8 cellular contexts compared by ENCODE assay signal in genomic region chr3:101851072-101851471, GRCh38. TPM values are rescaled to one million over a fixed set of nuclear protein-coding genes. Genes with fewer than 3 reads are reported as not detected.
DNase-seq lines count a peak whose midpoint lies in the region; ATAC-seq and TF ChIP-seq lines count a peak whose summit lies in the region.

No MANE protein-coding gene starts in this region.

- ATAC-seq in GM19035 (IDR thresholded peaks at IDR 0.05; ENCODE audit: unreplicated experiment) = no peak

- H3K4me3 Mint-ChIP-seq in neural crest cell = peak overlapping the region; percentile 97

- H3K27ac Mint-ChIP-seq in neural crest cell (ENCODE audit: unreplicated experiment) = no peak overlapping the region

- H3K4me1 ChIP-seq in effector memory CD4-positive, alpha-beta T cell (ENCODE audit: control insufficient read depth, insufficient read depth, low read length, poor library complexity, severe bottlenecking) = peaks cover 9% of the 10 kb centered on the region

- no peak for TF ChIP-seq CTCF in NB4 (IDR thresholded peaks at IDR 0.05; ENCODE audit: low read depth, low read length)
- no peak for TF ChIP-seq CTCF in neural crest cell (conservative IDR thresholded peaks at IDR 0.05)

- H3K27me3 Mint-ChIP-seq in neural crest cell (ENCODE audit: low read depth) = peaks cover 4% of the 10 kb centered on the region

- H3K4me1 Mint-ChIP-seq in neural crest cell = peaks cover 17% of the 10 kb centered on the region

- peaks cover 11% of the 10 kb centered on the region for H3K36me3 Mint-ChIP-seq in neural crest cell (ENCODE audit: low read depth)

- no peak for TF ChIP-seq POLR2A in NB4 (IDR thresholded peaks at IDR 0.05; ENCODE audit: extremely low read depth, insufficient read length)

- DNase-seq in CD1c-positive myeloid dendritic cell (ENCODE audit: extremely low spot score) (peak; percentile 29), NB4 (ENCODE audit: low read depth) (no peak), neural crest cell (ENCODE audit: low read depth, low spot score) (no peak), HUDEP-2 (lab: John Stamatoyannopoulos, UW; ENCODE audit: unreplicated experiment in 76 of 76) (no peak), posterior cingulate gyrus (no peak), medulla oblongata (ENCODE audit: extremely low spot score) (no peak)
- DNase-seq in effector memory CD4-positive, alpha-beta T cell = no peak

- intact Hi-C loops in posterior cingulate gyrus (cut with DNase I) = no loop called here

- no peaks in the 10 kb centered on the region for H3K9me3 ChIP-seq in effector memory CD4-positive, alpha-beta T cell (ENCODE audit: control insufficient read depth, low read length)

- peak overlapping the region; percentile 99 for H3K27ac ChIP-seq in effector memory CD4-positive, alpha-beta T cell (ENCODE audit: insufficient read depth, low read length, poor library complexity, severe bottlenecking)

- no peaks in the 10 kb centered on the region for H3K27me3 ChIP-seq in effector memory CD4-positive, alpha-beta T cell (replicated peaks; ENCODE audit: control insufficient read depth, insufficient read depth, low read length, poor library complexity, severe bottlenecking)

- peaks cover 44% of the 10 kb centered on the region for H3K36me3 ChIP-seq in effector memory CD4-positive, alpha-beta T cell (ENCODE audit: control insufficient read depth, insufficient read depth, low read length)

- no peaks in the 10 kb centered on the region for H3K9me3 Mint-ChIP-seq in neural crest cell

- H3K4me3 ChIP-seq in NB4 (ENCODE audit: low read depth, low read length) = peak overlapping the region; percentile 86
- H3K4me3 ChIP-seq in effector memory CD4-positive, alpha-beta T cell (ENCODE audit: insufficient read depth, low read depth, low read length, poor library complexity, severe bottlenecking) = peak overlapping the region; percentile 95

RNA-seq across cellular contexts. Expression of gene NFKBIZ, which starts 1.8 kb away (rescaled TPM):
- 6.2 and 9.9 TPM in 2 replicates for total RNA-seq in neural crest cell
